9 cellular contexts compared by ENCODE assay signal in the genomic region with DNA sequence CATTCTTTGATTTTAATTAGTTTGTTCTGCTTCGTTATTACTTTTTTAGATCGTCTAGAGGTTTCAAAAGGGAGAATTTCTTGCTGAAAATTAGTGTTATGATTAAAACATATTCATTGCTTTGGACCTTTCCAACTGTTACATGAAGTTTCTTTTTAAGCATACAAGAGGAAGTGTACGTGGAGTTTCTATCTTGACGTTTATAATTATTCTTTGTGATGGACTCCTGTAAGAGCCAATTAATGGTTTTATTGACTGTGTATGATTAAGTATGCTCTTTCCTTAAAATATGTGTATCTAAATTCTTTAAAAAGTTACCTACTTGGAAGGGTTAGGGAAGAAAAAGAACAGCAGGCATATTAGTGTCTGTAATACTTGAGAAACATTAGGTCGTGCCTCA. TPM values are rescaled to one million over a fixed set of nuclear protein-coding genes. Genes with fewer than 3 reads are reported as not detected.
DNase-seq lines count a peak whose midpoint lies in the region; ATAC-seq and TF ChIP-seq lines count a peak whose summit lies in the region.
"Had no signal": no experiment of that assay in that cellular context is flagged by ENCODE, and none has a peak within 500 bp of the region (broad histone marks: within the 10 kb centered on the region; RNA-seq: fewer than 3 reads in every experiment).

No MANE protein-coding gene starts in this region.

- no peak for TF ChIP-seq RAD21 in IMR-90 (IDR thresholded peaks at IDR 0.05; ENCODE audit: low read length)

- no peak overlapping the region for H3K4ac ChIP-seq in IMR-90 (ENCODE audit: low read depth, low read length)

- peaks cover 6 to 64% of the 10 kb centered on the region in 2 experiments; a peak in 3 of 4 replicates for H3K79me1 ChIP-seq in IMR-90 (ENCODE audit: low read depth in 1 of 2, low read length in 2 of 2)

- TF ChIP-seq CTCF in A673 (conservative IDR thresholded peaks at IDR 0.05; ENCODE audit: low read depth, low read length) (no peak), IMR-90 (conservative IDR thresholded peaks at IDR 0.05; ENCODE audit: low read depth, low read length) (no peak), nephron progenitor cell (IDR thresholded peaks at IDR 0.05) (no peak)

- peak overlapping the region; percentile 79; the same call in 1 of the 2 replicates for H3K4me2 ChIP-seq in IMR-90 (ENCODE audit: low read depth, low read length)

- H4K20me1 ChIP-seq in IMR-90 (ENCODE audit: insufficient read depth, low read length), result peaks cover 12% of the 10 kb centered on the region

- WGBS in IMR-90 (ENCODE audit: extremely low coverage in 2 of 2, insufficient read length in 1 of 2), 2 experiments, result no CpG with 5 or more reads among the region's 5 CpGs

- no peak overlapping the region for H2AK5ac ChIP-seq in IMR-90 (ENCODE audit: low read depth, low read length)

- dilution Hi-C loops in IMR-90 (cut with HindIII; ENCODE audit: low sequenced_read_pairs, unreplicated experiment), result no loop called here

- H3K14ac ChIP-seq in IMR-90 (replicated peaks; ENCODE audit: low read depth, low read length), result peak overlapping the region; percentile 91; the same call in 1 of the 2 replicates

- POLR2A ChIA-PET in A673 (lab: Charles Lee; ENCODE audit: low non-redundant PET) (no interaction called here), IMR-90 (lab: Charles Lee; ENCODE audit: unreplicated experiment) (interaction anchor here (0.5 kb wide), 1 partner anchor 19 kb away, joined by 3 read pairs; no protein-coding TSS in a partner anchor)

- H4K5ac ChIP-seq in IMR-90 (ENCODE audit: low read depth, low read length), result no peak overlapping the region

- H3K9me1 ChIP-seq in IMR-90 (ENCODE audit: insufficient read depth, low read length), result peaks cover 7% of the 10 kb centered on the region; the same call in 1 of the 2 replicates

- H3K4me1 ChIP-seq in A673 (ENCODE audit: insufficient read depth, low read length, poor library complexity, severe bottlenecking) (peaks cover 35% of the 10 kb centered on the region), IMR-90 (ENCODE audit: control insufficient read depth, insufficient read depth, low read length) (peaks cover 4% of the 10 kb centered on the region)

- peak overlapping the region; percentile 36 for H3K4me3 ChIP-seq in A673 (ENCODE audit: low read depth, low read length, poor library complexity, severe bottlenecking)
- no peak overlapping the region for H3K4me3 ChIP-seq in IMR-90 (ENCODE audit: insufficient read depth, low read depth, low read length)

- H4K8ac ChIP-seq in IMR-90 (ENCODE audit: low read depth in 2 of 2, low read length in 2 of 2), result 0 out of 4 replicates have a peak overlapping the region, but pooled peaks of 1 of the 2 experiments have one; percentile 76

- peak overlapping the region; percentile 99; the same call in 1 of the 2 replicates for H3K23ac ChIP-seq in IMR-90 (ENCODE audit: low read depth, low read length)

- no peaks in the 10 kb centered on the region for H3K27me3 ChIP-seq in A673 (replicated peaks; ENCODE audit: insufficient read depth, low read depth, low read length, poor library complexity)
- no peaks in the 10 kb centered on the region for H3K27me3 ChIP-seq in IMR-90 (ENCODE audit: control insufficient read depth, insufficient read depth, low read length)

- no peak for TF ChIP-seq POLR2A in IMR-90 (IDR thresholded peaks at IDR 0.05; ENCODE audit: low read depth, low read length)

- no peaks in the 10 kb centered on the region for H3K9me3 Mint-ChIP-seq in dendritic cell treated with granulocyte-macrophage colony-stimulating factor and Interleukin-4, amounts not matched to agents 40 ng/mL and 50 ng/mL, for 4 days
- no peaks in the 10 kb centered on the region for H3K9me3 Mint-ChIP-seq in nephron progenitor cell

- BruUV-seq in A673 (replicated peaks; lab: Mats Ljungman, UMichigan) (no TSS peak), IMR-90 (replicated peaks; lab: Mats Ljungman, UMichigan) (no TSS peak)

- peaks cover 62% of the 10 kb centered on the region for H3K4me1 Mint-ChIP-seq in dendritic cell treated with granulocyte-macrophage colony-stimulating factor and Interleukin-4, amounts not matched to agents 40 ng/mL and 50 ng/mL, for 4 days (ENCODE audit: low read depth)
- H3K4me1 Mint-ChIP-seq in nephron progenitor cell, result peaks cover 42% of the 10 kb centered on the region

- in situ Hi-C loops in IMR-90 (cut with MboI; ENCODE audit: low sequenced_read_pairs), result no loop called here

- H3K27ac ChIP-seq in A673 (ENCODE audit: low read depth, low read length, poor library complexity, severe bottlenecking) (peak overlapping the region; percentile 74), IMR-90 (ENCODE audit: insufficient read depth, low read length) (peak overlapping the region; percentile 5; the same call in 1 of the 2 replicates)

- H4K91ac ChIP-seq in IMR-90 (ENCODE audit: insufficient read depth, low read depth, low read length), result 0 out of 2 replicates have a peak overlapping the region, but pooled peaks have one; percentile 95

- H3K27ac Mint-ChIP-seq in dendritic cell treated with granulocyte-macrophage colony-stimulating factor and Interleukin-4, amounts not matched to agents 40 ng/mL and 50 ng/mL, for 4 days, result peak overlapping the region; percentile 93
- H3K27ac Mint-ChIP-seq in nephron progenitor cell, result peak overlapping the region; percentile 98

- no peaks in the 10 kb centered on the region for H3K9me3 ChIP-seq in A673 (ENCODE audit: low read depth, low read length, poor library complexity, severe bottlenecking)
- no peaks in the 10 kb centered on the region for H3K9me3 ChIP-seq in IMR-90 (ENCODE audit: control insufficient read depth, insufficient read depth, low read length)

- H3K4me3 Mint-ChIP-seq in dendritic cell treated with granulocyte-macrophage colony-stimulating factor and Interleukin-4, amounts not matched to agents 40 ng/mL and 50 ng/mL, for 4 days, result peak overlapping the region; percentile 74
- peak overlapping the region; percentile 71 for H3K4me3 Mint-ChIP-seq in nephron progenitor cell

- no peak overlapping the region for H2BK15ac ChIP-seq in IMR-90 (ENCODE audit: low read depth, low read length)

- H2BK120ac ChIP-seq in IMR-90 (ENCODE audit: low read depth, low read length), result no peak overlapping the region

- peaks cover 27% of the 10 kb centered on the region for H3K36me3 Mint-ChIP-seq in dendritic cell treated with granulocyte-macrophage colony-stimulating factor and Interleukin-4, amounts not matched to agents 40 ng/mL and 50 ng/mL, for 4 days (ENCODE audit: low read depth)
- H3K36me3 Mint-ChIP-seq in nephron progenitor cell (ENCODE audit: low read depth), result peaks cover 21% of the 10 kb centered on the region

- no peaks in the 10 kb centered on the region for H3K27me3 Mint-ChIP-seq in dendritic cell treated with granulocyte-macrophage colony-stimulating factor and Interleukin-4, amounts not matched to agents 40 ng/mL and 50 ng/mL, for 4 days
- H3K27me3 Mint-ChIP-seq in nephron progenitor cell (ENCODE audit: low read depth, poor library complexity), result peaks cover 3% of the 10 kb centered on the region

- no peak for DNase-seq in A673 (ENCODE audit: low spot score)
- no peak for DNase-seq in IMR-90
- DNase-seq in nephron progenitor cell, result no peak
- no peak for DNase-seq in stimulated activated CD4-positive, alpha-beta T cell treated with anti-CD3 and anti-CD28 coated beads, Interleukin-4, amount 100 ng/mL, for 1 hour
- no peak for DNase-seq in activated CD8-positive, alpha-beta memory T cell treated with anti-CD3 and anti-CD28 coated beads, Interleukin-2, amount 50 U/mL, for 48 hours
- no peak for DNase-seq in NCI-H1436 treated with DMSO at 0.1 percent for 48 hours (lab: John Stamatoyannopoulos, UW)
- DNase-seq: DMS 273 treated with DMSO at 0.1 percent for 48 hours had no signal

- no peak overlapping the region for H2BK20ac ChIP-seq in IMR-90 (ENCODE audit: low read depth, low read length)

- H3K36me3 ChIP-seq in A673 (ENCODE audit: insufficient read depth, low read length, poor library complexity, severe bottlenecking) (peaks cover 5% of the 10 kb centered on the region), IMR-90 (ENCODE audit: control insufficient read depth, insufficient read depth, low read length) (no peaks in the 10 kb centered on the region)

- no peak overlapping the region for H2AFZ ChIP-seq in IMR-90 (replicated peaks; ENCODE audit: low read length, poor library complexity)

- ATAC-seq in IMR-90 (ENCODE audit: low read depth), result no peak
- ATAC-seq in HG03521 (IDR thresholded peaks at IDR 0.05; ENCODE audit: unreplicated experiment), result no peak

- no peak overlapping the region for H3K56ac ChIP-seq in IMR-90 (ENCODE audit: extremely low read depth, insufficient read depth, low read length)

- H2BK5ac ChIP-seq in IMR-90 (ENCODE audit: low read depth, low read length, poor library complexity, severe bottlenecking), result peak overlapping the region; percentile 82

- CTCF ChIA-PET in A673 (lab: Charles Lee), result no interaction called here
- CTCF ChIA-PET in IMR-90 (lab: Yijun Ruan, JAX), result interaction anchor here (1.1 kb wide), 1 partner anchor 8 kb away, joined by 3 read pairs; no protein-coding TSS in a partner anchor

- no peak overlapping the region; the same call in 1 of the 2 replicates for H3K18ac ChIP-seq in IMR-90 (ENCODE audit: low read depth, low read length)

- intact Hi-C loops in A673 (cut with micrococcal nuclease; ENCODE audit: unreplicated experiment), result loop anchor here (5.0 kb wide), 1 partner anchor 33 kb away; no protein-coding TSS in a partner anchor
- intact Hi-C loops in IMR-90 (cut with micrococcal nuclease), result loop anchor here (5.0 kb wide), 1 partner anchor 38 kb away; a partner anchor contains a TSS
- intact Hi-C loops in dendritic cell treated with granulocyte-macrophage colony-stimulating factor and Interleukin-4, amounts not matched to agents 40 ng/mL and 50 ng/mL, for 4 days (cut with micrococcal nuclease), result loop anchor here (5.0 kb wide), 2 partner anchors 33 to 48 kb away; no protein-coding TSS in a partner anchor

- H2AK9ac ChIP-seq in IMR-90 (replicated peaks; ENCODE audit: low read depth, low read length, poor library complexity), result no peak overlapping the region

- 0 out of 2 replicates have a peak overlapping the region, but pooled peaks have one; percentile 4 for H3K9ac ChIP-seq in IMR-90 (ENCODE audit: low read depth, low read length)

TF ChIP-seq in IMR-90, 13 proteins besides CTCF, POLR2A, EP300 and RAD21 (continues in another document):
- no peak for TF ChIP-seq MAFK (IDR thresholded peaks at IDR 0.05; ENCODE audit: low read depth, low read length)
- TF ChIP-seq CEBPB (IDR thresholded peaks at IDR 0.05; ENCODE audit: low read depth, low read length), result no peak
- no peak for TF ChIP-seq MAZ (IDR thresholded peaks at IDR 0.05; ENCODE audit: borderline replicate concordance, low read depth, low read length)
- no peak for TF ChIP-seq SMC3 (IDR thresholded peaks at IDR 0.05; ENCODE audit: low read depth, low read length)

RNA-seq across cellular contexts. Expression of a gene that starts 37.8 kb away (rescaled TPM):
- total RNA-seq in A673 (2021) (70.3 and 74.3 TPM in 2 replicates), IMR-90 (2012; rRNA removed) (15.8 and 20.3 TPM in 2 replicates)
- polyA plus RNA-seq in IMR-90 (2012; rRNA removed), result 7.6 and 9.4 TPM in 2 replicates
- polyA plus RNA-seq in IMR-90 (2012; cell fraction: cytosol; rRNA removed), result 1.7 and 3.2 TPM in 2 replicates
- polyA plus RNA-seq in IMR-90 (2012; cell fraction: nucleus; rRNA removed; ENCODE audit: low replicate concordance), result 24.4 and 38.3 TPM in 2 replicates
